In the genomic region with DNA sequence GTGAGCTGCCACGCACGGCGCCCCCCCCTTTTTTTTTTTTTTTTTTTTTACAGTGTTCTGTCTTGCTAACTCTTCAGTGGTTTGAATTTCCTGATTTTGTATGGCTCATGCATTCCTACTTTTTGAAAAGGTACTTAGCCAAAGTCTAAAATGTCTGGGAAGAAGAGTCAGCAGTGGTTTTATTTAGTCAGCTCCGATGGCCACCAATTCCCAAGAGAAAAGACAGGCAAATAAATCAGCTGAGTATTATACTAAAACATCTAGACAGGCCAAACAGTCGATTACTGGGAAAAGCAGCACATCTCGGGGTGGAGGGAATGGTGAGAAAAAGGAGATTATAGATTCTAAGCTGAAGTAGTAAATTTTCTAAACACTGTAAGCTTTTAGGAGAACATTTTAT, we compare ENCODE assay signal across 19 cellular contexts.
DNase-seq lines count a peak whose midpoint lies in the region; ATAC-seq and TF ChIP-seq lines count a peak whose summit lies in the region.
"Had no signal": no experiment of that assay in that cellular context is flagged by ENCODE, and none has a peak within 500 bp of the region (broad histone marks: within the 10 kb centered on the region; RNA-seq: fewer than 3 reads in every experiment).

No MANE protein-coding gene starts in this region.

- TF ChIP-seq CTCF in astrocyte of the spinal cord (IDR thresholded peaks at IDR 0.05; ENCODE audit: low read depth, low read length) (no peak), GM13976 (IDR thresholded peaks at IDR 0.05; ENCODE audit: borderline replicate concordance, control extremely low read depth, extremely low read depth, insufficient read depth, missing control alignments) (no peak), left lung (IDR thresholded peaks at IDR 0.05) (no peak)

- DNase-seq in GM04504 (ENCODE audit: low read depth), result peak; percentile 66
- peak; percentile 3 for DNase-seq in astrocyte of the spinal cord (ENCODE audit: low read depth, low spot score)
- DNase-seq in mesenchymal stem cell, result peak; percentile 3
- DNase-seq in ureter (ENCODE audit: low spot score), result no peak
- no peak for DNase-seq in GM13976 (ENCODE audit: low spot score)
- no peak for DNase-seq in left lung
- no peak for DNase-seq in NCI-H2196 treated with DMSO at 0.1 percent for 48 hours (lab: John Stamatoyannopoulos, UW; ENCODE audit: unreplicated experiment)
- DNase-seq: ACHN, Kasumi-1, MG63, NCI-H1417 treated with DMSO at 0.1 percent for 48 hours, NCI-H187, NCI-H2107, NCI-H2227 treated with DMSO at 0.1 percent for 48 hours, NCI-H510A, Peyer's patch, SJCRH30 had no signal

- H2BK120ac ChIP-seq in mesenchymal stem cell (ENCODE audit: low read depth, low read length), result no peak overlapping the region

- intact Hi-C loops in left lung (cut with DNase I), result no loop called here

- H3K14ac ChIP-seq in mesenchymal stem cell (ENCODE audit: low read length in 2 of 2), result no peak overlapping the region

- no peak overlapping the region for H3K4ac ChIP-seq in mesenchymal stem cell (ENCODE audit: low read depth in 1 of 2, low read length in 2 of 2)

- no peak overlapping the region for H2BK12ac ChIP-seq in mesenchymal stem cell (ENCODE audit: low read length in 2 of 2)

- H3K36me3 ChIP-seq in mesenchymal stem cell (ENCODE audit: control insufficient read depth in 1 of 2, insufficient read depth in 2 of 2, low read depth in 1 of 2, low read length in 2 of 2) (no peaks in the 10 kb centered on the region), left lung (no peaks in the 10 kb centered on the region)
- H3K36me3 ChIP-seq: HAP-1, MG63, Peyer's patch, SJCRH30 had no signal

- H4K8ac ChIP-seq in mesenchymal stem cell (ENCODE audit: low read length), result no peak overlapping the region

- H3K18ac ChIP-seq in mesenchymal stem cell (ENCODE audit: low read depth in 1 of 2, low read length in 2 of 2), result no peak overlapping the region

- H2AFZ ChIP-seq in mesenchymal stem cell (ENCODE audit: low read depth, low read length), result no peak overlapping the region

- H3K23ac ChIP-seq in mesenchymal stem cell (ENCODE audit: low read length in 2 of 2), result no peak overlapping the region

- no peaks in the 10 kb centered on the region for H3K9me3 ChIP-seq in mesenchymal stem cell (ENCODE audit: control insufficient read depth, low read length)
- no peaks in the 10 kb centered on the region for H3K9me3 ChIP-seq in left lung
- H3K9me3 ChIP-seq: HAP-1, MG63, Peyer's patch, SJCRH30 had no signal

- WGBS in mesenchymal stem cell, result 45% methylated on average over 2 of the region's 6 CpGs

- H3K4me3 ChIP-seq in astrocyte of the spinal cord (ENCODE audit: low read depth, low read length) (no peak overlapping the region), mesenchymal stem cell (ENCODE audit: insufficient read depth in 1 of 2, low read depth in 1 of 2, low read length in 2 of 2) (no peak overlapping the region), left lung (no peak overlapping the region)
- H3K4me3 ChIP-seq: HAP-1, MG63, Peyer's patch, SJCRH30 had no signal

- in situ Hi-C loops in astrocyte of the spinal cord (cut with HindIII; ENCODE audit: low sequenced_read_pairs) (no loop called here), GM13976 (cut with MboI; ENCODE audit: low sequenced_read_pairs, unreplicated experiment) (no loop called here)

- no peak overlapping the region for H2BK5ac ChIP-seq in mesenchymal stem cell (ENCODE audit: low read depth, low read length, poor library complexity, severe bottlenecking)

- no peaks in the 10 kb centered on the region for H3K79me1 ChIP-seq in mesenchymal stem cell (replicated peaks; ENCODE audit: low read length, poor library complexity, severe bottlenecking)

- no peak overlapping the region for H4K91ac ChIP-seq in mesenchymal stem cell (ENCODE audit: low read length)

- H3K9ac ChIP-seq in mesenchymal stem cell (ENCODE audit: low read length), result no peak overlapping the region

- no peak overlapping the region for H2BK15ac ChIP-seq in mesenchymal stem cell (ENCODE audit: low read depth, poor library complexity, severe bottlenecking)

- H2AK5ac ChIP-seq in mesenchymal stem cell (ENCODE audit: low read length, severe bottlenecking), result no peak overlapping the region

- H3K27ac ChIP-seq in mesenchymal stem cell (ENCODE audit: low read length, poor library complexity, severe bottlenecking) (no peak overlapping the region), left lung (no peak overlapping the region)
- H3K27ac ChIP-seq: C4-2B, Peyer's patch, SJCRH30 had no signal

- no peak overlapping the region for H3K4me2 ChIP-seq in mesenchymal stem cell (ENCODE audit: low read length, poor library complexity, severe bottlenecking)

- ATAC-seq in left lung, result no peak

- H3K27me3 ChIP-seq in mesenchymal stem cell (ENCODE audit: control insufficient read depth in 1 of 2, insufficient read depth in 1 of 2, low read length in 2 of 2) (no peaks in the 10 kb centered on the region), left lung (no peaks in the 10 kb centered on the region)
- H3K27me3 ChIP-seq: MG63, Peyer's patch, SJCRH30 had no signal

- H3K4me1 ChIP-seq in mesenchymal stem cell (ENCODE audit: control insufficient read depth, insufficient read depth, low read depth, low read length), result peaks cover 2% of the 10 kb centered on the region
- no peaks in the 10 kb centered on the region for H3K4me1 ChIP-seq in left lung
- H3K4me1 ChIP-seq: HAP-1, Peyer's patch, SJCRH30 had no signal

Comparison
In these comparisons a context has a peak if more than half of its experiments do, and no peak if none do; other contexts are left out.
1. DNase-seq: peak in GM04504 (single experiment), astrocyte of the spinal cord (single experiment) and mesenchymal stem cell (single experiment); none in ureter (single experiment), GM13976 (single experiment), left lung (0 of 2) and NCI-H2196 treated with DMSO at 0.1 percent for 48 hours (single experiment).